Comparison of ENCODE assay signal across 8 cellular contexts in genomic region chr7:97468491-97468890, GRCh38.
"Had no signal": no experiment of that assay in that cellular context is flagged by ENCODE, and none has a peak within 500 bp of the region (broad histone marks: within the 10 kb centered on the region; RNA-seq: fewer than 3 reads in every experiment).

No MANE protein-coding gene starts in this region.

- ATAC-seq: GM12878 had no signal

- DNase-seq: GDM1, GF-D8 had no signal

- FAIRE-seq: G401.6, GM12878, GM12891, GM12892, GM18507, GM19239 had no signal

- H3K4me3 ChIP-seq: GM12878 had no signal
